Comparison of ENCODE assay signal across 10 cellular contexts in genomic region chr3:16801223-16801622, GRCh38.
DNase-seq lines count a peak whose midpoint lies in the region; ATAC-seq, FAIRE-seq and TF ChIP-seq lines count a peak whose summit lies in the region.
"Had no signal": no experiment of that assay in that cellular context is flagged by ENCODE, and none has a peak within 500 bp of the region (broad histone marks: within the 10 kb centered on the region; RNA-seq: fewer than 3 reads in every experiment).

No MANE protein-coding gene starts in this region.

- TF ChIP-seq CTCF in DOHH2 (IDR thresholded peaks at IDR 0.05; ENCODE audit: low read depth, low read length, poor library complexity, severe bottlenecking) (no peak), Loucy (conservative IDR thresholded peaks at IDR 0.05; ENCODE audit: low read length) (no peak), activated B cell treated with CpG ODN at 0.5 μM for 24 hours (IDR thresholded peaks at IDR 0.05) (no peak)

- no peak overlapping the region for H3K27ac Mint-ChIP-seq in activated B cell treated with CpG ODN at 0.5 μM for 24 hours

- H3K27me3 Mint-ChIP-seq in activated B cell treated with CpG ODN at 0.5 μM for 24 hours = no peaks in the 10 kb centered on the region

- CTCF ChIA-PET in activated B cell treated with CpG ODN at 0.5 μM for 24 hours (lab: Charles Lee) = interaction anchor here (0.9 kb wide), 1 partner anchor 27 kb away, joined by 3 read pairs; no protein-coding TSS in a partner anchor

- H3K4me3 ChIP-seq in DOHH2 (ENCODE audit: low read length) (peak overlapping the region; percentile 63), Loucy (ENCODE audit: low read length, poor library complexity, severe bottlenecking) (peak overlapping the region; percentile 48)
- H3K4me3 ChIP-seq: uterus had no signal

- peaks cover 11% of the 10 kb centered on the region for H3F3A ChIP-seq in DOHH2 (ENCODE audit: control insufficient read depth, insufficient read depth)
- no peaks in the 10 kb centered on the region for H3F3A ChIP-seq in Loucy (ENCODE audit: low read depth)

- intact Hi-C loops in activated B cell treated with CpG ODN at 0.5 μM for 24 hours (cut with micrococcal nuclease) = no loop called here

- no peak overlapping the region for H3K9ac ChIP-seq in Loucy (ENCODE audit: low read depth, low read length, poor library complexity, severe bottlenecking)

- ATAC-seq in activated B cell treated with CpG ODN at 0.5 μM for 24 hours (ENCODE audit: low read depth) = peak; percentile 33
- ATAC-seq in HG03175 (IDR thresholded peaks at IDR 0.05; ENCODE audit: unreplicated experiment) = no peak

- POLR2A ChIA-PET in activated B cell treated with CpG ODN at 0.5 μM for 24 hours (lab: Charles Lee) = interaction anchor here (1.3 kb wide), 1 partner anchor 41 kb away, joined by 3 read pairs; no protein-coding TSS in a partner anchor

- H3K9me3 ChIP-seq in DOHH2 (ENCODE audit: control insufficient read depth, insufficient read depth, low read length) (no peaks in the 10 kb centered on the region), Loucy (ENCODE audit: insufficient read depth, low read depth, low read length) (no peaks in the 10 kb centered on the region)
- H3K9me3 ChIP-seq: uterus had no signal

- H3K4me1 Mint-ChIP-seq in activated B cell treated with CpG ODN at 0.5 μM for 24 hours = peaks cover 49% of the 10 kb centered on the region

- H3K4me1 ChIP-seq in DOHH2 (ENCODE audit: control insufficient read depth, low read length) (peaks cover 67% of the 10 kb centered on the region), Loucy (ENCODE audit: insufficient read depth, low read length, poor library complexity, severe bottlenecking) (peaks cover 34% of the 10 kb centered on the region)
- H3K4me1 ChIP-seq: uterus had no signal

- no peaks in the 10 kb centered on the region for H3K36me3 Mint-ChIP-seq in activated B cell treated with CpG ODN at 0.5 μM for 24 hours (ENCODE audit: low read depth)

- no peaks in the 10 kb centered on the region for H3K9me3 Mint-ChIP-seq in activated B cell treated with CpG ODN at 0.5 μM for 24 hours

- H3K27ac ChIP-seq in DOHH2 (ENCODE audit: low read depth, low read length) = peak overlapping the region; percentile 85
- H3K27ac ChIP-seq: uterus had no signal

- H2AFZ ChIP-seq in Loucy (ENCODE audit: low read length) = peak overlapping the region; percentile 53

- H3K27me3 ChIP-seq in DOHH2 (ENCODE audit: control insufficient read depth, low read length) (no peaks in the 10 kb centered on the region), Loucy (ENCODE audit: insufficient read depth, low read length, poor library complexity, severe bottlenecking) (no peaks in the 10 kb centered on the region)
- H3K27me3 ChIP-seq: uterus had no signal

- no peaks in the 10 kb centered on the region for H4K20me1 ChIP-seq in DOHH2 (ENCODE audit: control insufficient read depth, insufficient read depth, low read depth, low read length)
- H4K20me1 ChIP-seq in Loucy (ENCODE audit: insufficient read depth, low read length, poor library complexity, severe bottlenecking) = no peaks in the 10 kb centered on the region

- H3K4me3 Mint-ChIP-seq in activated B cell treated with CpG ODN at 0.5 μM for 24 hours = no peak overlapping the region

- H3K36me3 ChIP-seq in DOHH2 (ENCODE audit: control insufficient read depth, low read length) (no peaks in the 10 kb centered on the region; the same call in 1 of the 2 replicates), Loucy (ENCODE audit: insufficient read depth, low read length) (no peaks in the 10 kb centered on the region)
- H3K36me3 ChIP-seq: uterus had no signal

- H3K9me2 ChIP-seq in DOHH2 (replicated peaks; ENCODE audit: control insufficient read depth, low read length) (no peaks in the 10 kb centered on the region), Loucy (replicated peaks; ENCODE audit: low read depth, low read length) (no peaks in the 10 kb centered on the region)

- H3K79me2 ChIP-seq in DOHH2 (ENCODE audit: control insufficient read depth, low read length) (no peaks in the 10 kb centered on the region), Loucy (ENCODE audit: insufficient read depth, low read length) (no peaks in the 10 kb centered on the region)

- H3K4me2 ChIP-seq in DOHH2 (ENCODE audit: low read length) (peak overlapping the region; percentile 89), Loucy (ENCODE audit: low read depth, low read length, poor library complexity, severe bottlenecking) (peak overlapping the region; percentile 75)

- FAIRE-seq in HTR-8/SVneo (lab: Jason Lieb, UNC) = no peak
- FAIRE-seq: H1 had no signal

- no peak for DNase-seq in activated B cell treated with CpG ODN at 0.5 μM for 24 hours
- peak; percentile 11 for DNase-seq in midbrain (lab: John Stamatoyannopoulos, UW)
- no peak for DNase-seq in HuH-7.5 (ENCODE audit: low spot score)
- no peak for DNase-seq in NCI-H345 treated with DMSO at 0.1 percent for 48 hours (lab: John Stamatoyannopoulos, UW; ENCODE audit: unreplicated experiment)
- DNase-seq in HTR-8/SVneo (ENCODE audit: insufficient read length, low spot score) = no peak
- DNase-seq: uterus had no signal
